10 cellular contexts compared by ENCODE assay signal in the genomic region with DNA sequence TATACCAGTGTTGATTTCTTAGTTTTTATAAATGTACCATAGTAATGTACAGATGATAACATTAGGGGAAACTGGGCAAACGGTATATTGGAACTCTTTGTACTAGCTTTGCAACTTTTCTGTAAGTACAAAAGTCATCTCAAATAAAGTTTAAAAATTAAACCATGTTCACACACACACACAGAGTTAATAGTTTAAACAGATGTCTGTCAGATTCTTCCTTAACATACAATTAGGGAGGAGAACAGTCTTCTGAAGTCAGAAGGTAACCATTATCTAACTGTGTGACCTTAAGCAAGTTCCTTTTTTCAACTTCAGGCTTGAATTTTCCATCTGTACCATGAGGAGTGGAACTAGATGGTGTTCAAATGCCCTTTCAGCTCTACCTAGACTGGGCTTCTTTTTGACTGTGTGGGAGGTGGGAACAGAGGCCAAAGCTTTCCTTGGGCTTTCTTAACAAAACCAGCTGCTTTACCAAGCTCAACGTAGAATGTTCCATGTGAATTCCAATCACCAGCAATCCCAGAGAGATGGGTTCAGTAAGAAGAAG.
"Had no signal": no experiment of that assay in that cellular context is flagged by ENCODE, and none has a peak within 500 bp of the region (broad histone marks: within the 10 kb centered on the region; RNA-seq: fewer than 3 reads in every experiment).

No MANE protein-coding gene starts in this region.

- H3K27me3 Mint-ChIP-seq: IgD-negative memory B cell had no signal

- H3K4me2 ChIP-seq: GM23338 had no signal

- FAIRE-seq: H1, H54, HepG2 had no signal

- H3K4me3 Mint-ChIP-seq: GM23338, H9, HFFc6, IgD-negative memory B cell had no signal

- H3K4me1 Mint-ChIP-seq: GM23338, H9 had no signal

- H3K4me3 ChIP-seq: GM23338 had no signal

- H3K27ac ChIP-seq: HL-60 had no signal

- ATAC-seq: GM23338, HepG2 had no signal

- H3K27ac Mint-ChIP-seq: GM23338, H9, HFFc6, IgD-negative memory B cell had no signal

- H3K9me3 Mint-ChIP-seq: IgD-negative memory B cell had no signal

- H2AFZ ChIP-seq: GM23338 had no signal

- DNase-seq: H9, HCEC 1CT, HFFc6, KBM-7 had no signal
